Comparison of ENCODE assay signal across 8 cellular contexts in genomic region chr1:21981253-21981652, GRCh38. TPM values are rescaled to one million over a fixed set of nuclear protein-coding genes. Genes with fewer than 3 reads are reported as not detected.
"Had no signal": no experiment of that assay in that cellular context is flagged by ENCODE, and none has a peak within 500 bp of the region (broad histone marks: within the 10 kb centered on the region; RNA-seq: fewer than 3 reads in every experiment).

No MANE protein-coding gene starts in this region.

RNA-seq across cellular contexts. Expression of gene CELA3B, which starts 4.4 kb away (rescaled TPM):
- total RNA-seq: M059J, OCI-LY7, PC-9, Right ventricle myocardium inferior, RPMI7951, SJCRH30, SK-MEL-5 had no signal
- polyA plus RNA-seq: K562 had no signal

RNA-seq across cellular contexts. Expression of gene CELA3A, which starts 20.2 kb away (rescaled TPM):
- total RNA-seq: M059J, OCI-LY7, PC-9, Right ventricle myocardium inferior, RPMI7951, SK-MEL-5 had no signal
- polyA plus RNA-seq: K562 had no signal
